In genomic region chr9:127173063-127173462, GRCh38 we compare ENCODE assay signal across 19 cellular contexts. TPM values are rescaled to one million over a fixed set of nuclear protein-coding genes. Genes with fewer than 3 reads are reported as not detected.
DNase-seq lines count a peak whose midpoint lies in the region; ATAC-seq, FAIRE-seq and TF ChIP-seq lines count a peak whose summit lies in the region.
"Had no signal": no experiment of that assay in that cellular context is flagged by ENCODE, and none has a peak within 500 bp of the region (broad histone marks: within the 10 kb centered on the region; RNA-seq: fewer than 3 reads in every experiment).

No MANE protein-coding gene starts in this region.

- no peak overlapping the region for H3K27ac Mint-ChIP-seq in WTC11
- no peak overlapping the region for H3K27ac Mint-ChIP-seq in activated T-helper 2 cell treated with anti-CD3 and anti-CD28 coated beads, Interferon-gamma antibody, Interleukin-2, Interleukin-4, amounts not matched to agents 10 μg/mL and 5 μg/mL and 100 μg/mL, durations not matched to agents 14 hours and 24 hours and 36 hours
- H3K27ac Mint-ChIP-seq: HFFc6 had no signal

- no peak for TF ChIP-seq EP300 in stomach (IDR thresholded peaks at IDR 0.05)

- no peaks in the 10 kb centered on the region for H3K27me3 Mint-ChIP-seq in WTC11 (ENCODE audit: low read depth)
- H3K27me3 Mint-ChIP-seq in activated T-helper 2 cell treated with anti-CD3 and anti-CD28 coated beads, Interferon-gamma antibody, Interleukin-2, Interleukin-4, amounts not matched to agents 10 μg/mL and 5 μg/mL and 100 μg/mL, durations not matched to agents 14 hours and 24 hours and 36 hours (ENCODE audit: low read depth): peaks cover 4% of the 10 kb centered on the region

- no peak for TF ChIP-seq POLR2A in stomach (IDR thresholded peaks at IDR 0.05)

- H3K4me1 ChIP-seq in kidney (ENCODE audit: control insufficient read depth in 1 of 2, insufficient read depth in 1 of 2, low read depth in 1 of 2, low read length in 2 of 2) (peaks cover 0 to 4% of the 10 kb centered on the region in 2 donors), stomach (no peaks in the 10 kb centered on the region)

- 84 to 97% (median 90%) methylated on average over 4 of the region's 4 CpGs for WGBS in stomach, 5 donors

- H3K36me3 Mint-ChIP-seq in WTC11: no peaks in the 10 kb centered on the region
- no peaks in the 10 kb centered on the region for H3K36me3 Mint-ChIP-seq in activated T-helper 2 cell treated with anti-CD3 and anti-CD28 coated beads, Interferon-gamma antibody, Interleukin-2, Interleukin-4, amounts not matched to agents 10 μg/mL and 5 μg/mL and 100 μg/mL, durations not matched to agents 14 hours and 24 hours and 36 hours (ENCODE audit: low read depth)

- H3K9me3 Mint-ChIP-seq in WTC11: no peaks in the 10 kb centered on the region
- no peaks in the 10 kb centered on the region for H3K9me3 Mint-ChIP-seq in activated T-helper 2 cell treated with anti-CD3 and anti-CD28 coated beads, Interferon-gamma antibody, Interleukin-2, Interleukin-4, amounts not matched to agents 10 μg/mL and 5 μg/mL and 100 μg/mL, durations not matched to agents 14 hours and 24 hours and 36 hours
- H3K9me3 Mint-ChIP-seq: HFFc6 had no signal

- H3K27ac ChIP-seq in kidney (ENCODE audit: low read depth in 2 of 2, low read length in 2 of 2): no peak overlapping the region
- H3K27ac ChIP-seq in stomach: peak overlapping the region in 1 of 5 donors; percentile 39
- H3K27ac ChIP-seq: 22Rv1, KMS-11 had no signal

- H3K9me3 ChIP-seq in kidney (ENCODE audit: control insufficient read depth in 1 of 2, low read length in 2 of 2) (no peaks in the 10 kb centered on the region), stomach (no peaks in the 10 kb centered on the region)

- H3K4me1 Mint-ChIP-seq in WTC11: no peaks in the 10 kb centered on the region
- no peaks in the 10 kb centered on the region for H3K4me1 Mint-ChIP-seq in activated T-helper 2 cell treated with anti-CD3 and anti-CD28 coated beads, Interferon-gamma antibody, Interleukin-2, Interleukin-4, amounts not matched to agents 10 μg/mL and 5 μg/mL and 100 μg/mL, durations not matched to agents 14 hours and 24 hours and 36 hours (ENCODE audit: low read depth)

- no peak overlapping the region for H3K4me3 Mint-ChIP-seq in WTC11
- no peak overlapping the region for H3K4me3 Mint-ChIP-seq in activated T-helper 2 cell treated with anti-CD3 and anti-CD28 coated beads, Interferon-gamma antibody, Interleukin-2, Interleukin-4, amounts not matched to agents 10 μg/mL and 5 μg/mL and 100 μg/mL, durations not matched to agents 14 hours and 24 hours and 36 hours (ENCODE audit: low read depth)
- H3K4me3 Mint-ChIP-seq: HFFc6 had no signal

- H3K4me3 ChIP-seq in kidney (ENCODE audit: low read length in 2 of 2) (no peak overlapping the region), stomach (no peak overlapping the region)

- no peak for FAIRE-seq in kidney (lab: Jason Lieb, UNC)
- FAIRE-seq: GM12892, H1, HepG2 had no signal

- POLR2A ChIA-PET in WTC11 (lab: Charles Lee): no interaction called here

- peak; percentile 8 for DNase-seq in activated CD4-positive, CD25-positive, alpha-beta regulatory T cell treated with anti-CD3 and anti-CD28 coated beads, Interleukin-2, amount 50 U/mL, for 72 hours
- DNase-seq in WTC11 (ENCODE audit: low spot score) (peak; percentile 5), kidney (peak; percentile 19), stomach (peak; percentile 1), HCEC 1CT (no peak)
- no peak for DNase-seq in activated T-helper 2 cell treated with anti-CD3 and anti-CD28 coated beads, Interferon-gamma antibody, Interleukin-2, Interleukin-4, amounts not matched to agents 10 μg/mL and 5 μg/mL and 100 μg/mL, durations not matched to agents 14 hours and 24 hours and 36 hours (ENCODE audit: low spot score)
- DNase-seq: DND-41, GDM1, HFFc6, NCI-H146, NCI-H2081 treated with DMSO at 0.1 percent for 48 hours, NCI-H524 had no signal

- intact Hi-C loops in kidney (cut with DNase I): no loop called here
- intact Hi-C loops in stomach (cut with DNase I; ENCODE audit: low total_unique reads): no loop called here
- intact Hi-C loops in activated T-helper 2 cell treated with anti-CD3 and anti-CD28 coated beads, Interferon-gamma antibody, Interleukin-2, Interleukin-4, amounts not matched to agents 10 μg/mL and 5 μg/mL and 100 μg/mL, durations not matched to agents 14 hours and 24 hours and 36 hours (cut with micrococcal nuclease): no loop called here

- CTCF ChIA-PET in WTC11 (lab: Charles Lee): no interaction called here

- TF ChIP-seq CTCF in WTC11 (IDR thresholded peaks at IDR 0.05) (no peak), kidney (IDR thresholded peaks at IDR 0.05; ENCODE audit: borderline replicate concordance, extremely low read depth, insufficient read depth) (no peak), stomach (IDR thresholded peaks at IDR 0.05) (no peak)

- ATAC-seq in activated CD4-positive, CD25-positive, alpha-beta regulatory T cell treated with anti-CD3 and anti-CD28 coated beads, Interleukin-2, amount 50 U/mL, for 24 hours: no peak
- ATAC-seq in WTC11: no peak
- ATAC-seq in GM18502 (IDR thresholded peaks at IDR 0.05; ENCODE audit: poor library complexity, unreplicated experiment): no peak
- ATAC-seq: HepG2 had no signal

- H3K9ac ChIP-seq in kidney (ENCODE audit: low read length in 2 of 2): no peak overlapping the region
- H3K9ac ChIP-seq: KMS-11 had no signal

- H3K36me3 ChIP-seq in kidney (ENCODE audit: control insufficient read depth in 1 of 2, insufficient read depth in 2 of 2, low read length in 2 of 2): peaks cover 0 to 3% of the 10 kb centered on the region in 2 donors
- H3K36me3 ChIP-seq in stomach: peaks cover 0 to 35% (median 26%) of the 10 kb centered on the region in 4 donors

- H3K27me3 ChIP-seq in stomach: no peaks in the 10 kb centered on the region

TF ChIP-seq in WTC11, 78 proteins besides CTCF, POLR2A, EP300 and RAD21:
- no peak for TF ChIP-seq FOXP4 (CRISPR knock-in tag; IDR thresholded peaks at IDR 0.05)
- no peak for TF ChIP-seq ZNF416 (CRISPR knock-in tag; IDR thresholded peaks at IDR 0.05)
- no peak for TF ChIP-seq PRDM15 (CRISPR knock-in tag; IDR thresholded peaks at IDR 0.05)
- no peak for TF ChIP-seq HMGA2 (CRISPR knock-in tag; IDR thresholded peaks at IDR 0.05)
- TF ChIP-seq USF2 (CRISPR knock-in tag; IDR thresholded peaks at IDR 0.05): no peak
- no peak for TF ChIP-seq ZNF263 (CRISPR knock-in tag; IDR thresholded peaks at IDR 0.05; ENCODE audit: low read depth)
- no peak for TF ChIP-seq JAZF1 (CRISPR knock-in tag; IDR thresholded peaks at IDR 0.05)
- no peak for TF ChIP-seq SMAD4 (CRISPR knock-in tag; IDR thresholded peaks at IDR 0.05)
- no peak for TF ChIP-seq PRRX2 (CRISPR knock-in tag; IDR thresholded peaks at IDR 0.05)

RNA-seq across cellular contexts. Expression of gene ANGPTL2, which starts 50.6 kb away (rescaled TPM):
- total RNA-seq in WTC11 (2021): 4.5 to 6.7 TPM (median 6.3 TPM) in 3 replicates
- total RNA-seq in kidney: 12.4 TPM
- polyA plus RNA-seq in kidney (ENCODE audit: insufficient read depth, low read depth, low replicate concordance): 4.3 TPM
- total RNA-seq in stomach: 10 to 100 TPM in 4 of 5 donors, 1 to 10 TPM in 1; 7.8 to 26.3 (median 14.0) TPM
- 1 to 10 TPM; 5.7 to 6.1 (median 5.7) TPM for polyA plus RNA-seq in stomach
- not detected in 2 replicates for total RNA-seq in activated T-helper 2 cell treated with anti-CD3 and anti-CD28 coated beads, Interferon-gamma antibody, Interleukin-2, Interleukin-4, amounts not matched to agents 10 μg/mL and 5 μg/mL and 100 μg/mL, durations not matched to agents 14 hours and 24 hours and 36 hours

Comparison
In these comparisons a context has a peak if more than half of its experiments do, and no peak if none do; other contexts are left out.
1. DNase-seq: peak in activated CD4-positive, CD25-positive, alpha-beta regulatory T cell treated with anti-CD3 and anti-CD28 coated beads, Interleukin-2, amount 50 U/mL, for 72 hours (single experiment), WTC11 (single experiment), kidney (single experiment) and stomach (single experiment); none in activated T-helper 2 cell treated with anti-CD3 and anti-CD28 coated beads, Interferon-gamma antibody, Interleukin-2, Interleukin-4, amounts not matched to agents 10 μg/mL and 5 μg/mL and 100 μg/mL, durations not matched to agents 14 hours and 24 hours and 36 hours (single experiment) and HCEC 1CT (single experiment).